In genomic region chr2:216497382-216497781, GRCh38 we compare ENCODE assay signal across 1 cellular context.
TF ChIP-seq lines count a peak whose summit lies in the region.

No MANE protein-coding gene starts in this region.

TF ChIP-seq in H1, 55 proteins besides CTCF, POLR2A, EP300 and RAD21:
- TF ChIP-seq CBX5 (IDR thresholded peaks at IDR 0.05; ENCODE audit: low read depth, low read length) (no peak), RXRA (IDR thresholded peaks at IDR 0.05; ENCODE audit: insufficient read depth, low read depth, low read length) (no peak), SIRT6 (IDR thresholded peaks at IDR 0.05; ENCODE audit: low read length) (no peak), MAFK (IDR thresholded peaks at IDR 0.05; ENCODE audit: low read depth, low read length) (no peak), BRCA1 (IDR thresholded peaks at IDR 0.05; ENCODE audit: low read depth, low read length) (no peak), SP4 (IDR thresholded peaks at IDR 0.05; ENCODE audit: low read length) (no peak), GTF2F1 (IDR thresholded peaks at IDR 0.05; ENCODE audit: borderline replicate concordance, low read depth, low read length) (no peak), ATF2 (IDR thresholded peaks at IDR 0.05; ENCODE audit: low read length) (no peak), MAX (IDR thresholded peaks at IDR 0.05) (no peak), PHF8 (conservative IDR thresholded peaks at IDR 0.05; ENCODE audit: low read depth, low read length) (no peak), HDAC2 (IDR thresholded peaks at IDR 0.05; ENCODE audit: borderline replicate concordance in 1 of 2, low read depth in 2 of 2, low read length in 2 of 2) (no peak), POU5F1 (IDR thresholded peaks at IDR 0.05; ENCODE audit: low read depth, low read length) (no peak), HDAC6 (IDR thresholded peaks at IDR 0.05; ENCODE audit: low read depth, low read length) (no peak), CHD7 (IDR thresholded peaks at IDR 0.05; ENCODE audit: insufficient replicate concordance, low read length) (no peak), SAP30 (IDR thresholded peaks at IDR 0.05; ENCODE audit: insufficient read depth, insufficient replicate concordance, low read length) (no peak), KDM4A (IDR thresholded peaks at IDR 0.05; ENCODE audit: low read depth, low read length, severe bottlenecking) (no peak), CHD1 (IDR thresholded peaks at IDR 0.05; ENCODE audit: low read depth, low read length) (no peak), SUZ12 (IDR thresholded peaks at IDR 0.05; ENCODE audit: low read length) (no peak), CTBP2 (IDR thresholded peaks at IDR 0.05; ENCODE audit: borderline replicate concordance, insufficient read depth, insufficient read length, low read length) (no peak)
